ENCODE assay signal across 28 cellular contexts in genomic region chrX:145727476-145727875, GRCh38.
DNase-seq lines count a peak whose midpoint lies in the region; ATAC-seq, FAIRE-seq and TF ChIP-seq lines count a peak whose summit lies in the region.
"Had no signal": no experiment of that assay in that cellular context is flagged by ENCODE, and none has a peak within 500 bp of the region (broad histone marks: within the 10 kb centered on the region; RNA-seq: fewer than 3 reads in every experiment).

No MANE protein-coding gene starts in this region.

- H3K9me3 ChIP-seq in GM12878 (replicated peaks; ENCODE audit: control insufficient read depth, insufficient read depth, low read length) (no peaks in the 10 kb centered on the region), osteoblast (ENCODE audit: low read depth, low read length) (peaks cover 3% of the 10 kb centered on the region)
- H3K9me3 ChIP-seq: BLaER1, upper lobe of left lung had no signal

- no peak for TF ChIP-seq RAD21 in GM12878 (IDR thresholded peaks at IDR 0.05; ENCODE audit: insufficient read depth, low read depth, low read length)

- no peak overlapping the region for H3K4me3 ChIP-seq in NB4 (ENCODE audit: low read depth, low read length)
- H3K4me3 ChIP-seq in GM12878, result no peak overlapping the region
- H3K4me3 ChIP-seq in osteoblast (ENCODE audit: insufficient read depth, low read length), result no peak overlapping the region
- H3K4me3 ChIP-seq: BLaER1, SK-N-MC, smooth muscle cell, upper lobe of left lung had no signal

- BruUV-seq in GM12878 (replicated peaks; lab: Mats Ljungman, UMichigan), result no TSS peak

- TF ChIP-seq EP300 in GM12878 (IDR thresholded peaks at IDR 0.05; ENCODE audit: borderline replicate concordance in 1 of 2, control insufficient read depth in 1 of 2, low read depth in 2 of 2, low read length in 2 of 2), result no peak

- H3K79me2 ChIP-seq in GM12878 (ENCODE audit: control insufficient read depth, insufficient read depth, low read length), result no peaks in the 10 kb centered on the region
- H3K79me2 ChIP-seq in osteoblast (ENCODE audit: insufficient read depth, low read length), result no peaks in the 10 kb centered on the region

- H3K4me1 ChIP-seq in GM12878 (ENCODE audit: control insufficient read depth, insufficient read depth, low read length) (no peaks in the 10 kb centered on the region), osteoblast (ENCODE audit: insufficient read depth, low read length) (no peaks in the 10 kb centered on the region)
- H3K4me1 ChIP-seq: BLaER1, upper lobe of left lung had no signal

- in situ Hi-C loops in GM12878 (cut with MboI), result no loop called here

- H3K27me3 ChIP-seq in GM12878 (replicated peaks in 1 of 2; ENCODE audit: control insufficient read depth in 2 of 2, insufficient read depth in 2 of 2, low read length in 1 of 2), result no peaks in the 10 kb centered on the region
- H3K27me3 ChIP-seq in osteoblast (ENCODE audit: insufficient read depth, low read length), result no peaks in the 10 kb centered on the region
- H3K27me3 ChIP-seq: upper lobe of left lung had no signal

- no peak for TF ChIP-seq POLR2A in NB4 (IDR thresholded peaks at IDR 0.05; ENCODE audit: extremely low read depth, insufficient read length)
- TF ChIP-seq POLR2A in GM12878 (IDR thresholded peaks at IDR 0.05; ENCODE audit: low read depth, low read length), result no peak

- H3K27ac ChIP-seq in GM12878 (ENCODE audit: control insufficient read depth, insufficient read depth) (no peak overlapping the region), osteoblast (ENCODE audit: low read depth, low read length) (no peak overlapping the region)
- H3K27ac ChIP-seq: BLaER1, SK-N-MC, upper lobe of left lung had no signal

- SMC1A ChIA-PET in GM12878 (lab: Charles Lee; ENCODE audit: uncharacterized antibody, unreplicated experiment), result interaction anchor here (1.5 kb wide), 1 partner anchor 10 kb away, joined by 6 read pairs; no protein-coding TSS in a partner anchor

- RAD21 ChIA-PET in GM12878 (lab: Charles Lee; ENCODE audit: unreplicated experiment), result no interaction called here

- 34% methylated on average over 5 of the region's 5 CpGs for WGBS in GM12878 (ENCODE audit: insufficient coverage, insufficient replicate concordance, low lambda C conversion rate, missing lambda C conversion rate)

- CTCF ChIA-PET in GM12878 (lab: Yijun Ruan, JAX), result interaction anchor here (0.6 to 1.5 kb wide), 3 partner anchors 12 to 33 kb away, joined by 3 to 4 read pairs (median 3); no protein-coding TSS in a partner anchor

- H4K20me1 ChIP-seq in GM12878 (ENCODE audit: control insufficient read depth, insufficient read depth) (no peaks in the 10 kb centered on the region), osteoblast (ENCODE audit: insufficient read depth, low read length) (no peaks in the 10 kb centered on the region)
- H4K20me1 ChIP-seq: BLaER1 had no signal

- FAIRE-seq in GM12878 (lab: Jason Lieb, UNC), result no peak
- FAIRE-seq: G401.6 had no signal

- ATAC-seq in GM12878 (no peak), HG03457 (IDR thresholded peaks at IDR 0.05; ENCODE audit: unreplicated experiment) (no peak), GM18861 (IDR thresholded peaks at IDR 0.05; ENCODE audit: unreplicated experiment) (no peak)
- ATAC-seq: activated CD4-positive, alpha-beta T cell treated with anti-CD3 and anti-CD28 coated beads for 36 hours; activated CD8-positive, alpha-beta T cell treated with anti-CD3 and anti-CD28 coated beads, Interleukin-2, amount 10 ng/mL, durations not matched to agents 7 days and 5 days had no signal

- H3K36me3 ChIP-seq in GM12878 (ENCODE audit: control insufficient read depth in 2 of 2, insufficient read depth in 2 of 2, low read length in 1 of 2), result no peaks in the 10 kb centered on the region
- H3K36me3 ChIP-seq in osteoblast (ENCODE audit: insufficient read depth, low read length), result no peaks in the 10 kb centered on the region
- H3K36me3 ChIP-seq: BLaER1, upper lobe of left lung had no signal

- H2AFZ ChIP-seq in GM12878 (ENCODE audit: control insufficient read depth, low read depth, low read length) (no peak overlapping the region), osteoblast (ENCODE audit: low read length) (no peak overlapping the region)

- POLR2A ChIA-PET in GM12878 (lab: Charles Lee), result interaction anchor here (0.6 kb wide), 1 partner anchor 454 kb away, joined by 9 read pairs; no protein-coding TSS in a partner anchor

- H3K4me2 ChIP-seq in GM12878 (ENCODE audit: control insufficient read depth, insufficient read depth) (no peak overlapping the region), osteoblast (ENCODE audit: insufficient read depth, low read length) (no peak overlapping the region)
- H3K4me2 ChIP-seq: BLaER1, smooth muscle cell had no signal

- TF ChIP-seq CTCF in NB4 (IDR thresholded peaks at IDR 0.05; ENCODE audit: low read depth, low read length) (no peak), GM12878 (IDR thresholded peaks at IDR 0.05 in 2 of 3, conservative IDR thresholded peaks at IDR 0.05 in 1 of 3; ENCODE audit: control insufficient read depth in 2 of 3, extremely low read depth in 1 of 3, insufficient read depth in 1 of 3, low read depth in 3 of 3, low read length in 3 of 3) (no peak), osteoblast (IDR thresholded peaks at IDR 0.05; ENCODE audit: extremely low read depth, low read depth, low read length) (no peak)

- intact Hi-C loops in GM12878 (cut with micrococcal nuclease; ENCODE audit: unreplicated experiment), result no loop called here

- DNase-seq in NB4 (ENCODE audit: low read depth) (peak; percentile 6), GM12878 (ENCODE audit: low read depth, low spot score) (no peak), hypothalamus (lab: John Stamatoyannopoulos, UW) (peak in 35 of 51 donors; percentile 0 to 69 (median 8)), pons (ENCODE audit: low spot score) (peak; percentile 91), osteoblast (ENCODE audit: insufficient read length, low spot score, missing footprints) (no peak), germinal center (ENCODE audit: low spot score) (no peak)
- DNase-seq: ACHN; activated CD4-positive, alpha-beta T cell treated with anti-CD3 and anti-CD28 coated beads for 36 hours; activated CD8-positive, alpha-beta T cell treated with anti-CD3 and anti-CD28 coated beads, Interleukin-2, amount 10 ng/mL, durations not matched to agents 7 days and 5 days; central memory CD4-positive, alpha-beta T cell; COR-L47; DMS53; glutamatergic neuron; HFFc6; KG1; kidney glomerular epithelial cell; MM.1S; NCI-H1436 treated with DMSO at 0.1 percent for 48 hours; NCI-H446; occipital lobe; stimulated activated CD4-positive, alpha-beta T cell treated with anti-CD3 and anti-CD28 coated beads, Interleukin-1b, Interleukin-23, amount 100 ng/mL, for 48 hours; upper lobe of left lung had no signal

- no peak overlapping the region for H3K9ac ChIP-seq in GM12878 (ENCODE audit: control insufficient read depth, insufficient read depth, low read length)
- H3K9ac ChIP-seq: BLaER1 had no signal

TF ChIP-seq in GM12878, 131 proteins besides CTCF, POLR2A, EP300 and RAD21:
- TF ChIP-seq NR2C1 (IDR thresholded peaks at IDR 0.05), result peak; percentile 82
- TF ChIP-seq RUNX3 (IDR thresholded peaks at IDR 0.05; ENCODE audit: low read length), result no peak
- 0 out of 2 replicates have a peak, but pooled peaks have one; percentile 22 for TF ChIP-seq NR2F1 (conservative IDR thresholded peaks at IDR 0.05)

Comparison
In these comparisons a context has a peak if more than half of its experiments do, and no peak if none do; other contexts are left out.
1. DNase-seq: peak in NB4 (single experiment), hypothalamus (35 of 51) and pons (single experiment); none in GM12878 (single experiment), osteoblast (single experiment) and germinal center (single experiment).